In the genomic region with DNA sequence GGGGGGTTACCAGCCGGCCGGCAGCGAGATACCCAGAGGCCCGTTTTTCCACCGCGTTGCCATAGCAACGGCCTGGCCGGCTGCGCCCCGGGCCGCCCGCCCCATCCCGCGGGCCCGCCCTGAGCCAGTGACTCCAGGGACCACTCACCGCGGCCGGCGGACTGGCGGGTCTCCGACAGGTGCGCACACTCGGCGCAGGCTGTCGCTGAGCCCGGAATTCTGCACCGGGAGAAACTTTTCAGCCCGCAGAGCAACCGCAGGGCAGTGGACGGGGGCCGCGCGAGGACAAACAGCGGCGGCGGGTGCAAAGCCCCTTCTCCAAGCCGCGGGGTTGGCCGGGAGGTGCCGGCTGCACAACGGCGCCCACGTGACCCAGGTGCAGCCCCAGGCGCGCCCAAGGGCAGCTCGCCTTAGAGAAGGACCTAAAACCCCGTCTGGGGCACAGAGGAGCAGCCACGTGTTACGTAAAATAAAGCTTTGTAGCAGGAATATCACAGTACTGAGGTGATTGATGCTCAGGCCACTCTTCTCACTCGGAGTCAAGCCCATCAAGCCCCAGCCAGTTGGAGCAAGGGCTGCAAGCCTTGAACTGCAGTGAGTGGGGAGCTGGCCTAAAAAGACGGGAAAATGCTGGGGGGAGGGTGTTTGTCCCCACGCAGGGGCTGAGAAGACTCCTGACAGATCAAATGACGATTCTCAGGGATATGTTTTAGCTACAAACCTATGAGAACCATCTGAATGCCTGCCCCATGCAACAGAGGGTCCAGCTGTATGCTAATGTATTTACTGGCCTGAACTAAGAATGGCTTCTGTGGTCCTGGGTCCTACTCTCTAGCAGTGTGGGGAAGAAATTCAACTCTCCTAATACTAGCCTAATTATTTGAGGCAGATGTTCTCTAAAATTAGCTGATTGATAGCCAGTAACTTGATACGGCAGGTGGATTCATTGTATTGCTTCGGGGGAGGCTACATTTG, we compare ENCODE assay signal across 8 cellular contexts. TPM values are rescaled to one million over a fixed set of nuclear protein-coding genes. Genes with fewer than 3 reads are reported as not detected.
A peak's percentile ranks its signal among the peaks of the same experiment; 100 is the strongest.
DNase-seq lines count a peak whose midpoint lies in the region; ATAC-seq and TF ChIP-seq lines count a peak whose summit lies in the region.

A gene (minus strand): TSS at position 294 of the 975 bp plus-strand sequence. CDS start 119,323 bp downstream, outside the sequence.

- H3K36me3 Mint-ChIP-seq in brain, result no peaks in the 10 kb centered on the region

- no peaks in the 10 kb centered on the region for H3K36me3 ChIP-seq in DOHH2 (ENCODE audit: control insufficient read depth, low read length)

- H3K4me1 Mint-ChIP-seq in brain, result peaks cover 49% of the 10 kb centered on the region

- H3K4me3 ChIP-seq in DOHH2 (ENCODE audit: low read length), result peak within 1 kb of the TSS; percentile 89

- H3K79me2 ChIP-seq in DOHH2 (ENCODE audit: control insufficient read depth, low read length), result peaks cover 24% of the 10 kb centered on the region

- peak within 1 kb of the TSS; percentile 18; the same call in 1 of the 2 replicates for H3K27ac ChIP-seq in DOHH2 (ENCODE audit: low read depth, low read length)

- DNase-seq in NOMO-1 treated with dmso at 0.1 percent for 144 hours (lab: John Stamatoyannopoulos, UW; ENCODE audit: unreplicated experiment) (peak; percentile 29), kidney tubule cell (ENCODE audit: low spot score) (peak; percentile 78), cortex of kidney (lab: John Stamatoyannopoulos, UW) (no peak)
- peak; percentile 7 for DNase-seq in stimulated activated CD4-positive, alpha-beta T cell treated with anti-CD3 and anti-CD28 coated beads, Interleukin-4, amount 100 ng/mL, for 24 hours

- no peaks in the 10 kb centered on the region for H4K20me1 ChIP-seq in DOHH2 (ENCODE audit: control insufficient read depth, insufficient read depth, low read depth, low read length)

- peak; percentile 81 for ATAC-seq in GM19468 (IDR thresholded peaks at IDR 0.05; ENCODE audit: extremely low read depth, unreplicated experiment)
- ATAC-seq in HG03558 (IDR thresholded peaks at IDR 0.05; ENCODE audit: extremely low read depth, unreplicated experiment), result peak; percentile 77

- peak within 1 kb of the TSS in 4 of 5 experiments; percentile 45 to 91 (median 86) for H3K27ac Mint-ChIP-seq in brain

- no peaks in the 10 kb centered on the region for H3K9me2 ChIP-seq in DOHH2 (replicated peaks; ENCODE audit: control insufficient read depth, low read length)

- H3K27me3 ChIP-seq in DOHH2 (ENCODE audit: control insufficient read depth, low read length), result no peaks in the 10 kb centered on the region

- H3K9me3 Mint-ChIP-seq in brain, result no peaks in the 10 kb centered on the region

- H3K4me1 ChIP-seq in DOHH2 (ENCODE audit: control insufficient read depth, low read length), result peaks cover 31% of the 10 kb centered on the region

- TF ChIP-seq CTCF in DOHH2 (IDR thresholded peaks at IDR 0.05; ENCODE audit: low read depth, low read length, poor library complexity, severe bottlenecking) (no peak), brain (conservative IDR thresholded peaks at IDR 0.05) (no peak)

- H3K4me3 Mint-ChIP-seq in brain, result peak within 1 kb of the TSS; percentile 83 to 96 (median 89)

- peak within 1 kb of the TSS; percentile 83 for H3K4me2 ChIP-seq in DOHH2 (ENCODE audit: low read length)

- peaks cover 3% of the 10 kb centered on the region for H3K27me3 Mint-ChIP-seq in brain

- no peaks in the 10 kb centered on the region for H3F3A ChIP-seq in DOHH2 (ENCODE audit: control insufficient read depth, insufficient read depth)

- no peaks in the 10 kb centered on the region for H3K9me3 ChIP-seq in DOHH2 (ENCODE audit: control insufficient read depth, insufficient read depth, low read length)

RNA-seq across cellular contexts. Expression of the gene that starts here (rescaled TPM):
- polyA plus RNA-seq in brain (ENCODE audit: insufficient read depth, low read depth, low replicate concordance), result 8.6 TPM
